In the genomic region with DNA sequence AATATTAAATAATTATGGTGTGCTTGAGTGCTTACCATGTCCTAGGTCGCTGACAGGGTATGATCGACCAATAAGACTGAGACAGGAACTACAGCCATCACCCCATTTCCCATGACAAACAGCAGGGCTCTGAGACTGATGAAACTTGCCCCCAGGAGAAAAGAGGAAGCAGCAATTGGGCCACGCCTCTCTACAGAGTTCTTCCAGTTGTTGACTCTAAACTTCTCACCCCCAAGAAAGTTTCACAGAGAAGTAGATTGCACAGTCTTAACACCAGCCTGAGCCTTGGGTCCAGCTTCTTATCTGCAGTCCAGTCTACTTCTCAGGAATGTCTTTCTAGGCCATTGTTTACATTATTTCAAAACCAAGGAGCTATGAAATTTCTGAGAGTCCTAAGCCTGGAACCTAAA, we compare ENCODE assay signal across 8 cellular contexts.
DNase-seq lines count a peak whose midpoint lies in the region; ATAC-seq, FAIRE-seq and TF ChIP-seq lines count a peak whose summit lies in the region.

No MANE protein-coding gene starts in this region.

- TF ChIP-seq CTCF in GM10266 (IDR thresholded peaks at IDR 0.05; ENCODE audit: control insufficient read depth, insufficient read depth, low read depth, missing control alignments): no peak
- no peak for TF ChIP-seq CTCF in MM.1S (IDR thresholded peaks at IDR 0.05; ENCODE audit: low read length)
- TF ChIP-seq CTCF in dorsolateral prefrontal cortex (IDR thresholded peaks at IDR 0.05 in 54 of 56, conservative IDR thresholded peaks at IDR 0.05 in 2 of 56; ENCODE audit: low read depth in 1 of 56, partially characterized antibody in 56 of 56): no peak
- TF ChIP-seq CTCF in psoas muscle (IDR thresholded peaks at IDR 0.05): no peak
- no peak for TF ChIP-seq CTCF in kidney (IDR thresholded peaks at IDR 0.05; ENCODE audit: borderline replicate concordance, extremely low read depth, insufficient read depth)

- H3K9ac ChIP-seq in MM.1S (ENCODE audit: low read length) (peak overlapping the region; percentile 57; the same call in 1 of the 2 replicates), kidney (ENCODE audit: low read length in 2 of 2) (no peak overlapping the region)

- FAIRE-seq in kidney (lab: Jason Lieb, UNC): no peak

- H3K27ac ChIP-seq in MM.1S (ENCODE audit: low read length) (peak overlapping the region; percentile 85), dorsolateral prefrontal cortex (peak overlapping the region in 30 of 59 donors; percentile 4 to 72 (median 52)), psoas muscle (no peak overlapping the region), kidney (ENCODE audit: low read depth in 2 of 2, low read length in 2 of 2) (no peak overlapping the region)

- H3K79me2 ChIP-seq in MM.1S (ENCODE audit: low read length): no peaks in the 10 kb centered on the region

- H3K4me1 ChIP-seq in MM.1S (ENCODE audit: low read length): peaks cover 41% of the 10 kb centered on the region
- no peaks in the 10 kb centered on the region for H3K4me1 ChIP-seq in psoas muscle
- peaks cover 0 to 6% of the 10 kb centered on the region in 2 donors for H3K4me1 ChIP-seq in kidney (ENCODE audit: control insufficient read depth in 1 of 2, insufficient read depth in 1 of 2, low read depth in 1 of 2, low read length in 2 of 2)

- 78 to 87% (median 84%) methylated on average over 3 of the region's 3 CpGs for WGBS in psoas muscle, 3 donors

- no peaks in the 10 kb centered on the region for H3K9me2 ChIP-seq in MM.1S (replicated peaks; ENCODE audit: insufficient read depth, low read length)

- DNase-seq in GM10266 (ENCODE audit: extremely low spot score) (peak; percentile 52), MM.1S (peak; percentile 81), dorsolateral prefrontal cortex (peak in 1 of 10 donors; percentile 25), psoas muscle (peak; percentile 28 to 59), kidney (no peak), amniotic stem cell (lab: John Stamatoyannopoulos, UW) (no peak), DMS53 treated with DMSO at 0.1 percent for 48 hours (lab: John Stamatoyannopoulos, UW; ENCODE audit: unreplicated experiment) (no peak)

- H3K27me3 ChIP-seq in MM.1S (replicated peaks; ENCODE audit: insufficient read depth, low read length) (no peaks in the 10 kb centered on the region), dorsolateral prefrontal cortex (no peaks in the 10 kb centered on the region), psoas muscle (ENCODE audit: insufficient read depth in 3 of 3, low read length in 2 of 3) (no peaks in the 10 kb centered on the region)

- peak overlapping the region; percentile 80 for H3K4me2 ChIP-seq in MM.1S (ENCODE audit: low read depth, low read length)

- H2AFZ ChIP-seq in MM.1S (ENCODE audit: low read length): peak overlapping the region; percentile 21

- peaks cover 39% of the 10 kb centered on the region for H3F3A ChIP-seq in MM.1S (ENCODE audit: insufficient read depth, low read length)

- H4K20me1 ChIP-seq in MM.1S (ENCODE audit: insufficient read depth, low read length): no peaks in the 10 kb centered on the region

- H3K4me3 ChIP-seq in MM.1S (ENCODE audit: low read length) (peak overlapping the region; percentile 31), dorsolateral prefrontal cortex (no peak overlapping the region), psoas muscle (no peak overlapping the region), kidney (ENCODE audit: low read length in 2 of 2) (no peak overlapping the region)

- H3K9me3 ChIP-seq in MM.1S (replicated peaks; ENCODE audit: insufficient read depth, low read length): no peaks in the 10 kb centered on the region
- peaks cover 6% of the 10 kb centered on the region for H3K9me3 ChIP-seq in psoas muscle
- peaks cover 3 to 8% of the 10 kb centered on the region in 2 donors for H3K9me3 ChIP-seq in kidney (ENCODE audit: control insufficient read depth in 1 of 2, low read length in 2 of 2)

- intact Hi-C loops in dorsolateral prefrontal cortex (cut with DNase I): no loop called here
- intact Hi-C loops in psoas muscle (cut with DNase I): no loop called here
- intact Hi-C loops in kidney (cut with DNase I): no loop called here

- H3K36me3 ChIP-seq in MM.1S (replicated peaks; ENCODE audit: insufficient read depth, low read length): no peaks in the 10 kb centered on the region
- H3K36me3 ChIP-seq in psoas muscle (ENCODE audit: insufficient read depth in 1 of 2, low read depth in 1 of 2): no peaks in the 10 kb centered on the region
- no peaks in the 10 kb centered on the region for H3K36me3 ChIP-seq in kidney (ENCODE audit: control insufficient read depth in 1 of 2, insufficient read depth in 2 of 2, low read length in 2 of 2)

- ATAC-seq in GM21786 (IDR thresholded peaks at IDR 0.05; ENCODE audit: unreplicated experiment) (peak; percentile 82), psoas muscle (peak in 2 of 4 donors; percentile 32 to 71)

Comparison
In these comparisons a context has a peak if more than half of its experiments do, and no peak if none do; other contexts are left out.
1. DNase-seq: peak in GM10266 (single experiment), MM.1S (single experiment) and psoas muscle (2 of 2); none in kidney (single experiment), amniotic stem cell (single experiment) and DMS53 treated with DMSO at 0.1 percent for 48 hours (single experiment).
2. H3K27ac ChIP-seq: peak in MM.1S (single experiment) and dorsolateral prefrontal cortex (30 of 59); none in psoas muscle (single experiment) and kidney (0 of 2).